ENCODE assay signal across 18 cellular contexts in genomic region chr5:13276143-13276542, GRCh38.
"Had no signal": no experiment of that assay in that cellular context is flagged by ENCODE, and none has a peak within 500 bp of the region (broad histone marks: within the 10 kb centered on the region; RNA-seq: fewer than 3 reads in every experiment).

No MANE protein-coding gene starts in this region.

- H3K27ac Mint-ChIP-seq: activated naive CD8-positive, alpha-beta T cell treated with anti-CD3 and anti-CD28 coated beads for 36 hours; activated T-helper 1 cell treated with anti-CD3 and anti-CD28 coated beads, Interleukin-12 subunit alpha, Interleukin-12 subunit beta, Interleukin-2, Interleukin-4 antibody, amounts not matched to agents 30 ng/mL and 10 ng/mL and 1 ng/mL, durations not matched to agents 14 hours and 24 hours and 36 hours; endodermal cell; nephron; stimulated activated naive B cell treated with anti-CD40 and anti-IgM and Interleukin-4, amounts not matched to agents 10 μg/mL and 1 μg/mL and 100 μg/mL, for 72 hours; T-helper 17 cell had no signal

- H3K36me3 Mint-ChIP-seq: activated naive CD8-positive, alpha-beta T cell treated with anti-CD3 and anti-CD28 coated beads for 36 hours; stimulated activated naive B cell treated with anti-CD40 and anti-IgM and Interleukin-4, amounts not matched to agents 10 μg/mL and 1 μg/mL and 100 μg/mL, for 72 hours had no signal

- H3K4me1 Mint-ChIP-seq: activated naive CD8-positive, alpha-beta T cell treated with anti-CD3 and anti-CD28 coated beads for 36 hours; endodermal cell; nephron; stimulated activated naive B cell treated with anti-CD40 and anti-IgM and Interleukin-4, amounts not matched to agents 10 μg/mL and 1 μg/mL and 100 μg/mL, for 72 hours; T-helper 17 cell had no signal

- H3K27ac ChIP-seq: body of pancreas, colonic mucosa, lower lobe of right lung, spleen, thoracic aorta, upper lobe of left lung, WERI-Rb-1 had no signal

- H3K9me3 ChIP-seq: body of pancreas, colonic mucosa, lower lobe of right lung, thoracic aorta, upper lobe of left lung had no signal

- H3K9me3 Mint-ChIP-seq: endodermal cell, nephron had no signal

- ATAC-seq: body of pancreas; lower lobe of right lung; stimulated activated naive B cell treated with anti-CD40 and anti-IgM and Interleukin-4, amounts not matched to agents 10 μg/mL and 1 μg/mL and 100 μg/mL, for 72 hours; T-helper 17 cell had no signal

- H3K4me3 Mint-ChIP-seq: activated naive CD8-positive, alpha-beta T cell treated with anti-CD3 and anti-CD28 coated beads for 36 hours; activated T-helper 1 cell treated with anti-CD3 and anti-CD28 coated beads, Interleukin-12 subunit alpha, Interleukin-12 subunit beta, Interleukin-2, Interleukin-4 antibody, amounts not matched to agents 30 ng/mL and 10 ng/mL and 1 ng/mL, durations not matched to agents 14 hours and 24 hours and 36 hours; endodermal cell; nephron; stimulated activated naive B cell treated with anti-CD40 and anti-IgM and Interleukin-4, amounts not matched to agents 10 μg/mL and 1 μg/mL and 100 μg/mL, for 72 hours; T-helper 17 cell had no signal

- H3K27me3 ChIP-seq: body of pancreas, colonic mucosa, spleen, upper lobe of left lung had no signal

- DNase-seq: activated CD4-positive, alpha-beta T cell treated with anti-CD3 and anti-CD28 coated beads for 1 hour; activated naive CD8-positive, alpha-beta T cell treated with anti-CD3 and anti-CD28 coated beads for 36 hours; amniotic stem cell; body of pancreas; caudate nucleus; colonic mucosa; endodermal cell; lower lobe of right lung; nucleus accumbens; spleen; stimulated activated CD4-positive, alpha-beta T cell treated with anti-CD3 and anti-CD28 coated beads, Interleukin-4, amount 100 ng/mL, for 4 hours; stimulated activated naive B cell treated with anti-CD40 and anti-IgM and Interleukin-4, amounts not matched to agents 10 μg/mL and 1 μg/mL and 100 μg/mL, for 72 hours; T-helper 17 cell; upper lobe of left lung; WERI-Rb-1 had no signal

- H3K4me1 ChIP-seq: body of pancreas, colonic mucosa, lower lobe of right lung, spleen, upper lobe of left lung had no signal

- H3K36me3 ChIP-seq: colonic mucosa, lower lobe of right lung, spleen, thoracic aorta, upper lobe of left lung, WERI-Rb-1 had no signal

- H3K27me3 Mint-ChIP-seq: activated naive CD8-positive, alpha-beta T cell treated with anti-CD3 and anti-CD28 coated beads for 36 hours; stimulated activated naive B cell treated with anti-CD40 and anti-IgM and Interleukin-4, amounts not matched to agents 10 μg/mL and 1 μg/mL and 100 μg/mL, for 72 hours; T-helper 17 cell had no signal

- H3K4me3 ChIP-seq: body of pancreas, colonic mucosa, lower lobe of right lung, spleen, thoracic aorta, upper lobe of left lung had no signal
